ENCODE assay signal across 1 cellular context in the genomic region with DNA sequence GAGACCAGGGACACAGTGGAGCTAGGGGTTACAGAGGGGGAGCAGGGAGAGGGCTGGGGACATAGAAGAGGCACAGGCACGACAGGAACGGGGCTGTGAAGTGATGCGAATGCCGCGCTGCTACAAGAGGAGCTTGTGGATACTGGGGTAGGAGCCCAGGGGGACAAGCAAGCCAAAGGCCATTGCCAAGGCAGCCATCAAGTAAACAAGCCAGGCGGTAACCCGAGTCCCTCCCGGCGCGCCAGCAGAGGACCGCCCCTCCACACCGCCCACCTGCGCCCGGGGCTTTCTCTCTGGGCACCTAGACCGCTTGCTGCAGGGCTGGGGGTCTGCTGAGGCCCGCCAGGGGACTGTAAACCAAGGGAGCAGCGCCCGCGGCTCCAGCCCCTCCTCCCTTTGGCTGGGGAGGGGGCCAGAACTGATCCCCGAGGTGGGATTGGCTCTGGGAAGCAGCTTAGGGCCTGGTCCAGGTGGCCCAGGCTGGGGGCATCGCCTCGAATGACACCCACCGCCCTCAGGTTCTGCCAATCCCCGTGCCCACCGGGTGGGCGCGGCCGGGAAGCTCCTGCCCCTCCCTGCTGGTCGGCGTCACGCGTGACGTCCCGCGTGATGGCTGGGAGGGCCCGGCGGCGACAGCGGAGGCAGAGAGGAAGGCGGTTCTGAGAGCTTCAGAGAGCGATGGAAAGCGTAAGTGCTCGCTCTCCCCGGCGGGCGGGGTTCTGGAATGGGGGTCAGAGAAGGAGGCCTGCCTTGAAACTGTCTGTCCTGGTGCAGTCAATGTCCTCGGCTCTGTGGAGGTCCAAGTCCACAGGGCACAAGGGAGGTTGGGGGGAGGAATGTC.
A peak's percentile ranks its signal among the peaks of the same experiment; 100 is the strongest.
TF ChIP-seq lines count a peak whose summit lies in the region.

No MANE protein-coding gene starts in this region.

TF ChIP-seq in HepG2, 621 proteins besides CTCF, POLR2A, EP300 and RAD21 (continued from another document and continues in another):
- TF ChIP-seq ZNF142 (CRISPR knock-in tag; IDR thresholded peaks at IDR 0.05) (no peak), BCL3 (CRISPR knock-in tag; IDR thresholded peaks at IDR 0.05) (0 out of 2 replicates have a peak, but pooled peaks have one; percentile 32), MAX (IDR thresholded peaks at IDR 0.05) (peak; percentile 22; the same call in 1 of the 2 replicates), HMGXB4 (CRISPR knock-in tag; IDR thresholded peaks at IDR 0.05; ENCODE audit: borderline replicate concordance in 1 of 2, low read depth in 1 of 2) (peak in 1 of 2 experiments; percentile 2; a peak in 1 of 4 replicates), TBX2 (CRISPR knock-in tag; IDR thresholded peaks at IDR 0.05; ENCODE audit: borderline replicate concordance) (peak; percentile 67), RBFOX2 (IDR thresholded peaks at IDR 0.05; ENCODE audit: low read depth, low read length) (peak; percentile 66), ARID4A (CRISPR knock-in tag; IDR thresholded peaks at IDR 0.05; ENCODE audit: borderline replicate concordance) (peak; percentile 48; the same call in 1 of the 2 replicates), FOXP1 (IDR thresholded peaks at IDR 0.05) (no peak), FOXP1 (CRISPR knock-in tag; IDR thresholded peaks at IDR 0.05) (0 out of 2 replicates have a peak, but pooled peaks have one; percentile 8), ATAD3A (CRISPR knock-in tag; IDR thresholded peaks at IDR 0.05) (no peak), ZNF280B (CRISPR knock-in tag; IDR thresholded peaks at IDR 0.05; ENCODE audit: borderline replicate concordance) (no peak; the same call in 1 of the 2 replicates), ZSCAN22 (CRISPR knock-in tag; IDR thresholded peaks at IDR 0.05) (no peak), DMAP1 (CRISPR knock-in tag; IDR thresholded peaks at IDR 0.05) (peak; percentile 40; the same call in 1 of the 2 replicates), NFIB (CRISPR knock-in tag; IDR thresholded peaks at IDR 0.05; ENCODE audit: borderline replicate concordance) (no peak), GATAD1 (CRISPR knock-in tag; IDR thresholded peaks at IDR 0.05) (peak; percentile 13; the same call in 1 of the 2 replicates), ZNF615 (CRISPR knock-in tag; IDR thresholded peaks at IDR 0.05; ENCODE audit: borderline replicate concordance) (no peak), RXRA (CRISPR knock-in tag; IDR thresholded peaks at IDR 0.05) (peak; percentile 9; the same call in 1 of the 2 replicates), TBL1XR1 (IDR thresholded peaks at IDR 0.05; ENCODE audit: borderline replicate concordance, low read length, partially characterized antibody) (no peak), ZEB1 (IDR thresholded peaks at IDR 0.05; ENCODE audit: insufficient replicate concordance, low read depth) (peak; percentile 59), YEATS4 (CRISPR knock-in tag; IDR thresholded peaks at IDR 0.05; ENCODE audit: borderline replicate concordance) (0 out of 2 replicates have a peak, but pooled peaks have one; percentile 32), PAF1 (CRISPR knock-in tag; IDR thresholded peaks at IDR 0.05) (no peak), ZBTB43 (CRISPR knock-in tag; conservative IDR thresholded peaks at IDR 0.05) (no peak), ZFP36L2 (CRISPR knock-in tag; IDR thresholded peaks at IDR 0.05) (no peak), TAF1 (CRISPR knock-in tag; IDR thresholded peaks at IDR 0.05) (0 out of 2 replicates have a peak, but pooled peaks have one; percentile 4)
- TF ChIP-seq, protein P1, sequence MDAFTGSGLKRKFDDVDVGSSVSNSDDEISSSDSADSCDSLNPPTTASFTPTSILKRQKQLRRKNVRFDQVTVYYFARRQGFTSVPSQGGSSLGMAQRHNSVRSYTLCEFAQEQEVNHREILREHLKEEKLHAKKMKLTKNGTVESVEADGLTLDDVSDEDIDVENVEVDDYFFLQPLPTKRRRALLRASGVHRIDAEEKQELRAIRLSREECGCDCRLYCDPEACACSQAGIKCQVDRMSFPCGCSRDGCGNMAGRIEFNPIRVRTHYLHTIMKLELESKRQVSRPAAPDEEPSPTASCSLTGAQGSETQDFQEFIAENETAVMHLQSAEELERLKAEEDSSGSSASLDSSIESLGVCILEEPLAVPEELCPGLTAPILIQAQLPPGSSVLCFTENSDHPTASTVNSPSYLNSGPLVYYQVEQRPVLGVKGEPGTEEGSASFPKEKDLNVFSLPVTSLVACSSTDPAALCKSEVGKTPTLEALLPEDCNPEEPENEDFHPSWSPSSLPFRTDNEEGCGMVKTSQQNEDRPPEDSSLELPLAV (CRISPR knock-in tag; conservative IDR thresholded peaks at IDR 0.05; ENCODE audit: low read depth): no peak
- TF ChIP-seq, protein P2, sequence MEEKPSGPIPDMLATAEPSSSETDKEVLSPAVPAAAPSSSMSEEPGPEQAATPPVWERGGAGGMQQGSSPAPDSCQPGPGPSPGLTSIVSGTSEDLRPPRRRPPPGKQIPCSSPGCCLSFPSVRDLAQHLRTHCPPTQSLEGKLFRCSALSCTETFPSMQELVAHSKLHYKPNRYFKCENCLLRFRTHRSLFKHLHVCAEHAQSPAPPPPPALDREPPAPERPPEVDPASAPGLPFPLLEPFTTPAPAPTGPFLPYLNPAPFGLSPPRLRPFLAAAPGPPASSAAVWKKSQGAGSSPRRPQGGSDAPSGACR (CRISPR knock-in tag; IDR thresholded peaks at IDR 0.05): no peak
- TF ChIP-seq, protein P3, sequence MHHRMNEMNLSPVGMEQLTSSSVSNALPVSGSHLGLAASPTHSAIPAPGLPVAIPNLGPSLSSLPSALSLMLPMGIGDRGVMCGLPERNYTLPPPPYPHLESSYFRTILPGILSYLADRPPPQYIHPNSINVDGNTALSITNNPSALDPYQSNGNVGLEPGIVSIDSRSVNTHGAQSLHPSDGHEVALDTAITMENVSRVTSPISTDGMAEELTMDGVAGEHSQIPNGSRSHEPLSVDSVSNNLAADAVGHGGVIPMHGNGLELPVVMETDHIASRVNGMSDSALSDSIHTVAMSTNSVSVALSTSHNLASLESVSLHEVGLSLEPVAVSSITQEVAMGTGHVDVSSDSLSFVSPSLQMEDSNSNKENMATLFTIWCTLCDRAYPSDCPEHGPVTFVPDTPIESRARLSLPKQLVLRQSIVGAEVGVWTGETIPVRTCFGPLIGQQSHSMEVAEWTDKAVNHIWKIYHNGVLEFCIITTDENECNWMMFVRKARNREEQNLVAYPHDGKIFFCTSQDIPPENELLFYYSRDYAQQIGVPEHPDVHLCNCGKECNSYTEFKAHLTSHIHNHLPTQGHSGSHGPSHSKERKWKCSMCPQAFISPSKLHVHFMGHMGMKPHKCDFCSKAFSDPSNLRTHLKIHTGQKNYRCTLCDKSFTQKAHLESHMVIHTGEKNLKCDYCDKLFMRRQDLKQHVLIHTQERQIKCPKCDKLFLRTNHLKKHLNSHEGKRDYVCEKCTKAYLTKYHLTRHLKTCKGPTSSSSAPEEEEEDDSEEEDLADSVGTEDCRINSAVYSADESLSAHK (CRISPR knock-in tag; IDR thresholded peaks at IDR 0.05; ENCODE audit: borderline replicate concordance): no peak
